Comparison of ENCODE assay signal across 12 cellular contexts in genomic region chr16:77307764-77308561, GRCh38.
DNase-seq lines count a peak whose midpoint lies in the region; ATAC-seq, FAIRE-seq and TF ChIP-seq lines count a peak whose summit lies in the region.
"Had no signal": no experiment of that assay in that cellular context is flagged by ENCODE, and none has a peak within 500 bp of the region (broad histone marks: within the 10 kb centered on the region; RNA-seq: fewer than 3 reads in every experiment).

No MANE protein-coding gene starts in this region.

- no peaks in the 10 kb centered on the region for H3K36me3 ChIP-seq in WERI-Rb-1
- H3K36me3 ChIP-seq: left ventricle myocardium inferior had no signal

- H3K27me3 ChIP-seq in WERI-Rb-1 (ENCODE audit: insufficient read depth, low read depth, severe bottlenecking): peaks cover 3% of the 10 kb centered on the region

- no peaks in the 10 kb centered on the region for H3K36me3 Mint-ChIP-seq in activated T-cell treated with anti-CD3 and anti-CD28 coated beads, Interleukin-2, amount 50 U/mL, for 24 hours (ENCODE audit: low read depth)
- H3K36me3 Mint-ChIP-seq: CD4-positive, alpha-beta memory T cell had no signal

- TF ChIP-seq CTCF in WERI-Rb-1 (IDR thresholded peaks at IDR 0.05; ENCODE audit: low read depth, low read length): no peak

- no peak for DNase-seq in activated T-cell treated with anti-CD3 and anti-CD28 coated beads, Interleukin-2, amount 50 U/mL, for 24 hours
- DNase-seq in activated T-cell treated with anti-CD3 and anti-CD28 coated beads, Interleukin-2, amount 50 U/mL, for 1 hour: no peak
- peak; percentile 96 for DNase-seq in RCC 7860 (ENCODE audit: low spot score)
- no peak for DNase-seq in stimulated activated naive CD8-positive, alpha-beta T cell treated with anti-CD3 and anti-CD28 coated beads, Interleukin-15, Interleukin-2, amounts not matched to agents 100 U/mL and 50 U/mL, for 24 hours
- DNase-seq in WERI-Rb-1: no peak
- no peak for DNase-seq in effector CD8-positive, alpha-beta T cell (lab: John Stamatoyannopoulos, UW)
- DNase-seq: CD4-positive, alpha-beta memory T cell; Karpas-422; left ventricle myocardium inferior had no signal

- peak; percentile 25 for ATAC-seq in esophagus mucosa
- peak; percentile 96 for ATAC-seq in stimulated activated naive CD8-positive, alpha-beta T cell treated with anti-CD3 and anti-CD28 coated beads, Interleukin-15, Interleukin-2, amounts not matched to agents 100 U/mL and 50 U/mL, for 24 hours
- ATAC-seq in GM21515 (IDR thresholded peaks at IDR 0.05; ENCODE audit: unreplicated experiment): no peak
- ATAC-seq: sciatic nerve had no signal

- H3K4me1 Mint-ChIP-seq in activated T-cell treated with anti-CD3 and anti-CD28 coated beads, Interleukin-2, amount 50 U/mL, for 24 hours (ENCODE audit: low read depth): peaks cover 24% of the 10 kb centered on the region
- H3K4me1 Mint-ChIP-seq: CD4-positive, alpha-beta memory T cell had no signal

- H3K9me3 Mint-ChIP-seq in activated T-cell treated with anti-CD3 and anti-CD28 coated beads, Interleukin-2, amount 50 U/mL, for 24 hours: peaks cover 2% of the 10 kb centered on the region

- H3K4me3 ChIP-seq in WERI-Rb-1 (ENCODE audit: low read depth, low read length): no peak overlapping the region
- H3K4me3 ChIP-seq: left ventricle myocardium inferior had no signal

- no peak overlapping the region for H3K27ac ChIP-seq in WERI-Rb-1
- H3K27ac ChIP-seq: left ventricle myocardium inferior had no signal

- no peak overlapping the region for H3K4me3 Mint-ChIP-seq in activated T-cell treated with anti-CD3 and anti-CD28 coated beads, Interleukin-2, amount 50 U/mL, for 24 hours
- H3K4me3 Mint-ChIP-seq: CD4-positive, alpha-beta memory T cell had no signal

- peaks cover 19% of the 10 kb centered on the region for H3K27me3 Mint-ChIP-seq in activated T-cell treated with anti-CD3 and anti-CD28 coated beads, Interleukin-2, amount 50 U/mL, for 24 hours

- FAIRE-seq in RCC 7860 (lab: Jason Lieb, UNC): peak; percentile 83

- no peaks in the 10 kb centered on the region for H3K9me3 ChIP-seq in WERI-Rb-1 (ENCODE audit: severe bottlenecking)
- H3K9me3 ChIP-seq: left ventricle myocardium inferior had no signal

- peak overlapping the region; percentile 92 for H3K27ac Mint-ChIP-seq in activated T-cell treated with anti-CD3 and anti-CD28 coated beads, Interleukin-2, amount 50 U/mL, for 24 hours
- H3K27ac Mint-ChIP-seq: CD4-positive, alpha-beta memory T cell had no signal
